In genomic region chr2:25358836-25359235, GRCh38 we compare ENCODE assay signal across 17 cellular contexts.
"Had no signal": no experiment of that assay in that cellular context is flagged by ENCODE, and none has a peak within 500 bp of the region (broad histone marks: within the 10 kb centered on the region; RNA-seq: fewer than 3 reads in every experiment).

No MANE protein-coding gene starts in this region.

- H3K4me3 ChIP-seq: colonic mucosa, heart left ventricle, spleen had no signal

- ATAC-seq: heart left ventricle; left colon; naive thymus-derived CD4-positive, alpha-beta T cell; sciatic nerve had no signal

- FAIRE-seq: endothelial cell of umbilical vein, frontal cortex had no signal

- H3K36me3 ChIP-seq: colonic mucosa, heart left ventricle, spleen had no signal

- H3K27ac Mint-ChIP-seq: endodermal cell; naive thymus-derived CD4-positive, alpha-beta T cell; nephron progenitor cell had no signal

- H3K9me3 ChIP-seq: colonic mucosa, heart left ventricle, spleen had no signal

- H3K4me3 Mint-ChIP-seq: endodermal cell, nephron progenitor cell had no signal

- DNase-seq: colonic mucosa; effector CD4-positive, alpha-beta T cell; hippocampal formation; left colon; naive thymus-derived CD4-positive, alpha-beta T cell; nephron progenitor cell; stimulated activated CD4-positive, alpha-beta T cell treated with anti-CD3 and anti-CD28 coated beads, Interleukin-15, amount 100 ng/mL, for 24 hours; stimulated activated CD4-positive, alpha-beta T cell treated with anti-CD3 and anti-CD28 coated beads, Interleukin-1b, Interleukin-23, amount 100 ng/mL, for 48 hours; stimulated activated CD4-positive, alpha-beta T cell treated with anti-CD3 and anti-CD28 coated beads, Interleukin-4, amount 100 ng/mL, for 24 hours; stimulated activated naive CD4-positive, alpha-beta T cell treated with Interleukin-2 at 50 U/mL for 16 hours; trophoblast cell had no signal

- H3K4me1 ChIP-seq: colonic mucosa had no signal

- H3K27ac ChIP-seq: colonic mucosa, heart left ventricle, spleen had no signal

- H3K27me3 ChIP-seq: colonic mucosa, heart left ventricle, spleen had no signal

- H3K36me3 Mint-ChIP-seq: naive thymus-derived CD4-positive, alpha-beta T cell had no signal
